In genomic region chr9:123568691-123569342, GRCh38 we compare ENCODE assay signal across 14 cellular contexts.
DNase-seq lines count a peak whose midpoint lies in the region; ATAC-seq and TF ChIP-seq lines count a peak whose summit lies in the region.
"Had no signal": no experiment of that assay in that cellular context is flagged by ENCODE, and none has a peak within 500 bp of the region (broad histone marks: within the 10 kb centered on the region; RNA-seq: fewer than 3 reads in every experiment).

No MANE protein-coding gene starts in this region.

- BruUV-seq in PC-3 (replicated peaks; lab: Mats Ljungman, UMichigan): no TSS peak

- H3K27ac Mint-ChIP-seq in activated naive CD8-positive, alpha-beta T cell treated with anti-CD3 and anti-CD28 coated beads for 36 hours: no peak overlapping the region
- H3K27ac Mint-ChIP-seq: stimulated activated memory B cell treated with anti-CD40 and anti-IgM and Interleukin-4, amounts not matched to agents 10 μg/mL and 1 μg/mL and 100 μg/mL, for 72 hours had no signal

- H3K9me3 Mint-ChIP-seq in activated naive CD8-positive, alpha-beta T cell treated with anti-CD3 and anti-CD28 coated beads for 36 hours: peaks cover 2% of the 10 kb centered on the region
- H3K9me3 Mint-ChIP-seq: stimulated activated memory B cell treated with anti-CD40 and anti-IgM and Interleukin-4, amounts not matched to agents 10 μg/mL and 1 μg/mL and 100 μg/mL, for 72 hours had no signal

- no peaks in the 10 kb centered on the region for H3K9me2 ChIP-seq in PC-3 (replicated peaks; ENCODE audit: low read length)

- peaks cover 18% of the 10 kb centered on the region for H3K36me3 Mint-ChIP-seq in activated naive CD8-positive, alpha-beta T cell treated with anti-CD3 and anti-CD28 coated beads for 36 hours

- no peaks in the 10 kb centered on the region for H3F3A ChIP-seq in PC-3 (ENCODE audit: low read length, unreplicated experiment)

- H3K27me3 ChIP-seq in psoas muscle (ENCODE audit: insufficient read depth in 3 of 3, low read length in 2 of 3) (no peaks in the 10 kb centered on the region), PC-3 (ENCODE audit: low read length) (no peaks in the 10 kb centered on the region)

- H3K4me1 ChIP-seq in psoas muscle (peaks cover 7% of the 10 kb centered on the region), PC-3 (ENCODE audit: insufficient read depth, low read length) (no peaks in the 10 kb centered on the region)

- H3K4me1 Mint-ChIP-seq in activated naive CD8-positive, alpha-beta T cell treated with anti-CD3 and anti-CD28 coated beads for 36 hours: peaks cover 14% of the 10 kb centered on the region

- ATAC-seq in psoas muscle: peak in 3 of 4 donors; percentile 46 to 49 (median 48)
- no peak for ATAC-seq in PC-3
- ATAC-seq: stimulated activated memory B cell treated with anti-CD40 and anti-IgM and Interleukin-4, amounts not matched to agents 10 μg/mL and 1 μg/mL and 100 μg/mL, for 72 hours had no signal

- intact Hi-C loops in psoas muscle (cut with DNase I): no loop called here
- intact Hi-C loops in PC-3 (cut with micrococcal nuclease): no loop called here

- no peak overlapping the region for H2AFZ ChIP-seq in PC-3 (ENCODE audit: low read length)

- TF ChIP-seq CTCF in fibroblast of mammary gland (conservative IDR thresholded peaks at IDR 0.05; ENCODE audit: control insufficient read depth, insufficient read depth, low read depth, low read length) (no peak), psoas muscle (IDR thresholded peaks at IDR 0.05) (no peak), PC-3 (conservative IDR thresholded peaks at IDR 0.05; ENCODE audit: low read depth, low read length) (no peak)

- no peaks in the 10 kb centered on the region for H4K20me1 ChIP-seq in PC-3 (ENCODE audit: low read length)

- H3K79me2 ChIP-seq in PC-3 (ENCODE audit: low read length): no peaks in the 10 kb centered on the region

- DNase-seq in EH (ENCODE audit: low read depth) (peak; percentile 80), NCI-H345 (lab: John Stamatoyannopoulos, UW) (peak; percentile 77), fibroblast of mammary gland (ENCODE audit: low read depth) (peak; percentile 76), psoas muscle (no peak), PC-3 (no peak), medulla oblongata (ENCODE audit: extremely low spot score) (no peak), GF-D8 (lab: John Stamatoyannopoulos, UW) (no peak)
- no peak for DNase-seq in activated naive CD8-positive, alpha-beta T cell treated with anti-CD3 and anti-CD28 coated beads for 36 hours
- DNase-seq: activated CD4-positive, alpha-beta T cell treated with anti-CD3 and anti-CD28 coated beads for 1 hour; DND-41; NCI-H1105 treated with DMSO at 0.1 percent for 48 hours; RPMI8226 had no signal

- no peak overlapping the region for H3K4me2 ChIP-seq in PC-3 (ENCODE audit: low read length)

- H3K27me3 Mint-ChIP-seq in activated naive CD8-positive, alpha-beta T cell treated with anti-CD3 and anti-CD28 coated beads for 36 hours: no peaks in the 10 kb centered on the region
- H3K27me3 Mint-ChIP-seq: stimulated activated memory B cell treated with anti-CD40 and anti-IgM and Interleukin-4, amounts not matched to agents 10 μg/mL and 1 μg/mL and 100 μg/mL, for 72 hours had no signal

- POLR2A ChIA-PET in PC-3 (lab: Charles Lee; ENCODE audit: unreplicated experiment): no interaction called here

- H3K4me3 ChIP-seq in fibroblast of mammary gland (ENCODE audit: control insufficient read depth, low read depth, low read length): no peak overlapping the region
- no peak overlapping the region for H3K4me3 ChIP-seq in psoas muscle
- H3K4me3 ChIP-seq in PC-3 (ENCODE audit: low read length): no peak overlapping the region

- no peaks in the 10 kb centered on the region for H3K36me3 ChIP-seq in psoas muscle (ENCODE audit: insufficient read depth in 1 of 2, low read depth in 1 of 2)
- no peaks in the 10 kb centered on the region for H3K36me3 ChIP-seq in PC-3 (ENCODE audit: low read depth, low read length)

- no peak overlapping the region for H3K9ac ChIP-seq in PC-3 (ENCODE audit: low read length)

- H3K9me3 ChIP-seq in psoas muscle (no peaks in the 10 kb centered on the region), PC-3 (ENCODE audit: low read length) (no peaks in the 10 kb centered on the region)

- 33 to 41% (median 37%) methylated on average over 12 of the region's 12 CpGs for WGBS in psoas muscle, 3 donors

- no peak overlapping the region for H3K27ac ChIP-seq in psoas muscle
- H3K27ac ChIP-seq in PC-3 (ENCODE audit: low read length): no peak overlapping the region
- H3K27ac ChIP-seq: HL-60 had no signal

- CTCF ChIA-PET in PC-3 (lab: Charles Lee): no interaction called here

- H3K4me3 Mint-ChIP-seq in activated naive CD8-positive, alpha-beta T cell treated with anti-CD3 and anti-CD28 coated beads for 36 hours: no peak overlapping the region
- H3K4me3 Mint-ChIP-seq: stimulated activated memory B cell treated with anti-CD40 and anti-IgM and Interleukin-4, amounts not matched to agents 10 μg/mL and 1 μg/mL and 100 μg/mL, for 72 hours had no signal

Comparison
In these comparisons a context has a peak if more than half of its experiments do, and no peak if none do; other contexts are left out.
1. DNase-seq: peak in EH (single experiment), NCI-H345 (single experiment) and fibroblast of mammary gland (single experiment); none in psoas muscle (0 of 2), PC-3 (single experiment), activated naive CD8-positive, alpha-beta T cell treated with anti-CD3 and anti-CD28 coated beads for 36 hours (single experiment), medulla oblongata (single experiment) and GF-D8 (single experiment).